In the genomic region with DNA sequence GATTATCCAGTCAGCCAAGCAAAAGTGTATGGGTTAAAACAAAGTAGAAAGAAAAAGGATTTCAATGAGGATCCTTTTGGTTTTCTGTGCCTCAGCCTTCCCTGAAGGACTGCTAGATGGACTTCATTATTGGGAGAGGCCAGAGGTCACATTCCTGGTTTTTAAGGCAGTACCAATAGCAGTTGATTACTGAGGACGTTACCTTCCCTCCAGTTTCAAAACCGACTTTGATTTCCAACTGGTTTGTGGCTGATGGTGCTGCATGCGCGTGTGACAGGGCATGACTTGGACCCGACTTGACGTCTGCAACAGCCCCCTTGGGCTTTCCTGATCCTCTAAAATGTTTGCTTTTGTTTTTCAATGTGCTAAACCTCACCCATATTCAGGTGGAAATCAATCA, we compare ENCODE assay signal across 17 cellular contexts.
DNase-seq lines count a peak whose midpoint lies in the region; TF ChIP-seq lines count a peak whose summit lies in the region.
"Had no signal": no experiment of that assay in that cellular context is flagged by ENCODE, and none has a peak within 500 bp of the region (broad histone marks: within the 10 kb centered on the region; RNA-seq: fewer than 3 reads in every experiment).

No MANE protein-coding gene starts in this region.

- no peak overlapping the region for H3K9ac ChIP-seq in HUES48 (ENCODE audit: low read depth, low read length)
- H3K9ac ChIP-seq: GM23248 had no signal

- H2AFZ ChIP-seq in neuron (ENCODE audit: low read depth, low read length): peak overlapping the region; percentile 42
- H2AFZ ChIP-seq: GM23248 had no signal

- H3K36me3 ChIP-seq in HUES48 (ENCODE audit: control insufficient read depth, insufficient read depth, low read length): no peaks in the 10 kb centered on the region
- H3K36me3 ChIP-seq in neuron (ENCODE audit: insufficient read depth, low read length): no peaks in the 10 kb centered on the region

- DNase-seq in ecto neural progenitor cell (ENCODE audit: low spot score) (peak; percentile 66), caudate nucleus (lab: John Stamatoyannopoulos, UW) (no peak), DMS79 (lab: John Stamatoyannopoulos, UW) (no peak), GM13977 (ENCODE audit: low spot score) (no peak)
- no peak for DNase-seq in activated CD4-positive, CD25-positive, alpha-beta regulatory T cell (lab: John Stamatoyannopoulos, UW)
- DNase-seq: DMS79 treated with DMSO at 0.1 percent for 48 hours, GM23248, KG1, MV-4-11, NCI-H1694 treated with DMSO at 0.1 percent for 48 hours, NCI-H2107, NCI-H2227 treated with DMSO at 0.1 percent for 48 hours, NCI-H510A treated with DMSO at 0.1 percent for 48 hours, NCI-H774 had no signal

- H3K27ac ChIP-seq in HUES48 (ENCODE audit: low read depth, low read length) (peak overlapping the region; percentile 11), temporal lobe (ENCODE audit: low read depth, low read length) (peak overlapping the region; percentile 17), caudate nucleus (ENCODE audit: low read depth, low read length) (no peak overlapping the region)
- H3K27ac ChIP-seq: GM23248 had no signal

- H3K9me3 ChIP-seq in HUES48 (ENCODE audit: control insufficient read depth, insufficient read depth, low read length) (no peaks in the 10 kb centered on the region; the same call in 1 of the 2 replicates), neuron (ENCODE audit: low read length) (no peaks in the 10 kb centered on the region)

- in situ Hi-C loops in GM13977 (cut with MboI; ENCODE audit: low pct_unique_long_range_greater_than_20kb, low sequenced_read_pairs, unreplicated experiment): no loop called here

- no peak for TF ChIP-seq CTCF in GM13977 (IDR thresholded peaks at IDR 0.05; ENCODE audit: extremely low read depth, insufficient read depth, missing control alignments)

- H3K4me3 ChIP-seq in HUES48 (ENCODE audit: low read depth, low read length): no peak overlapping the region
- no peak overlapping the region for H3K4me3 ChIP-seq in neuron (ENCODE audit: low read length)
- H3K4me3 ChIP-seq: GM23248 had no signal

- H3K4me1 ChIP-seq in HUES48 (ENCODE audit: control insufficient read depth, insufficient read depth, low read length) (peaks cover 20% of the 10 kb centered on the region), neuron (ENCODE audit: insufficient read depth, low read length) (peaks cover 12% of the 10 kb centered on the region)

- H3K27me3 ChIP-seq in HUES48 (ENCODE audit: control insufficient read depth, insufficient read depth, low read length) (no peaks in the 10 kb centered on the region), neuron (ENCODE audit: insufficient read depth, low read length) (no peaks in the 10 kb centered on the region)
